In the genomic region with DNA sequence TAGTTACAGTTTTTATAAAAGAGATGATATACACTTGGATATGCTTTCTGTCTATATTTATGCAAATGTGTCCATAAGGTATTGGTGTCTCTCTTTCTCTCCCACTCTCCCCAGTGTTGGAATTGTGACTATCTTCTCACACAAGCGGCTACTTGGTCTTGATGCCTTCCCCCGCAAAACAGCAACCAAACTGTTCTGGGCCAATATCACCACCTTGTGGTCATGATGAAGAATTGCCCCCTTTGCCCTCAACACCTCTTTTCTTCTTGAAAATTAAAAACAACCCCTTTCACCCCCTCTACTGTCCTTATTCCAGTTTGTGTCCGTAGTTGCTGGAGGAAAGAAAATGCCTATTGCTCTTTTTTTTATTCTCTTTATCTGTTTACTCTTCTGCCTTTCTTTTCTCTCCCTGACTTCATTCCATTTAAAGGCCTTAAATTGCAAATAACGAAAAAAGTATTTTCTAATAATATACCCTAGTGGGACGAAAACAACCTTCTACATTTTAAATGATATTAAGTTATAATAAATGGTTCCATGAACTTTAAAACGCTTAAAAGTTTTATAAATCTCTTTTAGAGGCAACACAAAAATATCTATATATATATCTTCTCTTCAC, we compare ENCODE assay signal across 8 cellular contexts.
A peak's percentile ranks its signal among the peaks of the same experiment; 100 is the strongest.
DNase-seq lines count a peak whose midpoint lies in the region; ATAC-seq, FAIRE-seq and TF ChIP-seq lines count a peak whose summit lies in the region.

No MANE protein-coding gene starts in this region.

- H4K20me1 ChIP-seq in H9 (ENCODE audit: control insufficient read depth, insufficient read depth, insufficient read length) = no peaks in the 10 kb centered on the region
- H4K20me1 ChIP-seq in OCI-LY7 (ENCODE audit: insufficient read depth, low read length) = no peaks in the 10 kb centered on the region; the same call in 1 of the 2 replicates

- no peaks in the 10 kb centered on the region for H3K79me2 ChIP-seq in H9 (ENCODE audit: insufficient read depth, low read length)
- H3K79me2 ChIP-seq in OCI-LY7 (ENCODE audit: insufficient read depth, low read depth, low read length) = peaks cover 13% of the 10 kb centered on the region

- H3K79me1 ChIP-seq in H9 (ENCODE audit: insufficient read depth, low read depth, low read length, poor library complexity, severe bottlenecking) = no peaks in the 10 kb centered on the region

- no peak overlapping the region for H2BK12ac ChIP-seq in H9 (ENCODE audit: insufficient read length, low read depth, low read length)

- no peak overlapping the region for H3K9ac ChIP-seq in H9 (ENCODE audit: extremely low read depth, insufficient read length, low read length)

- POLR2A ChIA-PET in OCI-LY7 (lab: Charles Lee) = interaction anchor here (0.6 to 1.6 kb wide), 10 partner anchors 10 to 225 kb away, joined by 3 to 8 read pairs (median 5); a partner anchor contains a TSS

- no CpG with 5 or more reads among the region's 6 CpGs for WGBS in H9 (ENCODE audit: extremely low coverage, insufficient read length, low lambda C conversion rate)

- no peak overlapping the region for H3T11ph ChIP-seq in H9 (ENCODE audit: low read length)

- no peak overlapping the region for H4K91ac ChIP-seq in H9 (ENCODE audit: insufficient read length, low read depth, low read length)

- no peak overlapping the region for H4K5ac ChIP-seq in H9 (ENCODE audit: insufficient read length, low read depth, low read length)

- no peak overlapping the region for H3K56ac ChIP-seq in H9 (ENCODE audit: insufficient read length, low read depth, low read length)

- H3K23ac ChIP-seq in H9 (ENCODE audit: insufficient read length, low read depth, low read length) = no peak overlapping the region

- H3K9me2 ChIP-seq in OCI-LY7 (ENCODE audit: insufficient read depth, low read length) = no peaks in the 10 kb centered on the region

- H2AFZ ChIP-seq in H9 (ENCODE audit: low read length) = no peak overlapping the region
- H2AFZ ChIP-seq in OCI-LY7 (ENCODE audit: low read length) = no peak overlapping the region

- H3K36me3 ChIP-seq in OCI-LY7 (ENCODE audit: insufficient read depth, low read length) = peaks cover 99% of the 10 kb centered on the region

- H3K27me3 Mint-ChIP-seq in H9 (ENCODE audit: low read depth) (no peaks in the 10 kb centered on the region), chondrocyte (ENCODE audit: low read depth) (peaks cover 26% of the 10 kb centered on the region), osteocyte (ENCODE audit: unreplicated experiment) (no peaks in the 10 kb centered on the region)

- TF ChIP-seq CTCF in D721Med (IDR thresholded peaks at IDR 0.05; ENCODE audit: insufficient read depth, missing control alignments) (peak; percentile 65), H9 (conservative IDR thresholded peaks at IDR 0.05) (peak; percentile 92), OCI-LY7 (conservative IDR thresholded peaks at IDR 0.05; ENCODE audit: low read length) (peak; percentile 100), chondrocyte (IDR thresholded peaks at IDR 0.05) (peak; percentile 57), osteocyte (IDR thresholded peaks at IDR 0.05) (peak; percentile 39)

- ATAC-seq in GM18909 (IDR thresholded peaks at IDR 0.05; ENCODE audit: poor library complexity, unreplicated experiment) = no peak

- H3K18ac ChIP-seq in H9 (ENCODE audit: insufficient read length, low read depth, low read length) = no peak overlapping the region

- H3K4me1 ChIP-seq in H9 (ENCODE audit: insufficient read depth, low read length) = no peaks in the 10 kb centered on the region
- H3K4me1 ChIP-seq in OCI-LY7 (ENCODE audit: insufficient read depth, low read length, poor library complexity, severe bottlenecking) = peaks cover 17% of the 10 kb centered on the region

- H3K4me3 ChIP-seq in OCI-LY7 (ENCODE audit: low read depth, low read length, poor library complexity, severe bottlenecking) = no peak overlapping the region

- H3K9me3 ChIP-seq in H9 (ENCODE audit: control insufficient read depth, low read depth, low read length) (no peaks in the 10 kb centered on the region), OCI-LY7 (ENCODE audit: low read length) (no peaks in the 10 kb centered on the region)

- CTCF ChIA-PET in OCI-LY7 (lab: Charles Lee; ENCODE audit: unreplicated experiment) = interaction anchor here (0.9 to 1.5 kb wide), 3 partner anchors 31 to 227 kb away, joined by 3 to 5 read pairs (median 4); no protein-coding TSS in a partner anchor

- no peak overlapping the region for H2BK5ac ChIP-seq in H9 (ENCODE audit: insufficient read length, low read length)

- H3K36me3 Mint-ChIP-seq in H9 (ENCODE audit: insufficient read depth in 1 of 3, low read depth in 3 of 3) (no peaks in the 10 kb centered on the region), chondrocyte (ENCODE audit: low read depth) (no peaks in the 10 kb centered on the region), osteocyte (ENCODE audit: unreplicated experiment) (no peaks in the 10 kb centered on the region)

- BruUV-seq in OCI-LY7 (replicated peaks; lab: Mats Ljungman, UMichigan) = no TSS peak

- H3K27ac Mint-ChIP-seq in H9 = no peak overlapping the region
- H3K27ac Mint-ChIP-seq in chondrocyte (ENCODE audit: unreplicated experiment) = no peak overlapping the region
- H3K27ac Mint-ChIP-seq in osteocyte (ENCODE audit: unreplicated experiment) = no peak overlapping the region

- no peak overlapping the region for H3K14ac ChIP-seq in H9 (ENCODE audit: insufficient read depth, low read length)

- FAIRE-seq in D721Med (lab: Jason Lieb, UNC) = peak; percentile 6

- no peak overlapping the region for H3K4me3 Mint-ChIP-seq in H9
- no peak overlapping the region for H3K4me3 Mint-ChIP-seq in chondrocyte (ENCODE audit: unreplicated experiment)
- no peak overlapping the region for H3K4me3 Mint-ChIP-seq in osteocyte (ENCODE audit: unreplicated experiment)

- no peak overlapping the region for H2AK5ac ChIP-seq in H9 (ENCODE audit: insufficient read length, low read length)

- no peaks in the 10 kb centered on the region for H3K23me2 ChIP-seq in H9 (ENCODE audit: insufficient read length, low read depth, low read length, poor library complexity, severe bottlenecking)

- DNase-seq in D721Med (ENCODE audit: insufficient read length, low spot score) (no peak), H9 (peak; percentile 50), OCI-LY7 (ENCODE audit: low spot score) (peak; percentile 83), chondrocyte (ENCODE audit: low spot score) (no peak), osteocyte (ENCODE audit: extremely low spot score, unreplicated experiment) (no peak), NCI-H2227 (lab: John Stamatoyannopoulos, UW; ENCODE audit: unreplicated experiment) (no peak), AG08396 (ENCODE audit: low spot score) (no peak)

- no peak overlapping the region for H2BK20ac ChIP-seq in H9 (ENCODE audit: low read depth, low read length, poor library complexity, severe bottlenecking)

- H3K9me3 Mint-ChIP-seq in H9 (no peaks in the 10 kb centered on the region), chondrocyte (ENCODE audit: low read depth) (peaks cover 9% of the 10 kb centered on the region), osteocyte (ENCODE audit: unreplicated experiment) (peaks cover 13% of the 10 kb centered on the region)

- no peaks in the 10 kb centered on the region for H3K27me3 ChIP-seq in H9 (ENCODE audit: insufficient read depth, low read length)

- no peak overlapping the region for H2BK120ac ChIP-seq in H9 (ENCODE audit: low read depth, low read length, poor library complexity, severe bottlenecking)

- no peak overlapping the region for H3K27ac ChIP-seq in H9 (ENCODE audit: insufficient read length, low read depth, low read length)
- H3K27ac ChIP-seq in OCI-LY7 (ENCODE audit: low read depth, low read length, poor library complexity, severe bottlenecking) = peak overlapping the region; percentile 30

- no peaks in the 10 kb centered on the region for H3K4me1 Mint-ChIP-seq in H9
- no peaks in the 10 kb centered on the region for H3K4me1 Mint-ChIP-seq in chondrocyte (ENCODE audit: low read depth)
- H3K4me1 Mint-ChIP-seq in osteocyte (ENCODE audit: unreplicated experiment) = no peaks in the 10 kb centered on the region

- intact Hi-C loops in OCI-LY7 (cut with micrococcal nuclease; ENCODE audit: unreplicated experiment) = loop anchor here (1.0 to 2.0 kb wide), 7 partner anchors 35 to 251 kb away; no protein-coding TSS in a partner anchor

- no peak overlapping the region for H4K8ac ChIP-seq in H9 (replicated peaks; ENCODE audit: insufficient read length, low read depth, low read length)

- H2BK15ac ChIP-seq in H9 (ENCODE audit: low read depth, low read length) = no peak overlapping the region

- no peak overlapping the region for H3K4me2 ChIP-seq in H9 (ENCODE audit: insufficient read depth, insufficient read length, low read length)
- H3K4me2 ChIP-seq in OCI-LY7 (ENCODE audit: low read length) = no peak overlapping the region

- no peak overlapping the region for H3K4ac ChIP-seq in H9 (ENCODE audit: low read depth, low read length)

Comparison
In these comparisons a context has a peak if more than half of its experiments do, and no peak if none do; other contexts are left out.
1. DNase-seq: peak in H9 (single experiment) and OCI-LY7 (single experiment); none in D721Med (single experiment), chondrocyte (single experiment), osteocyte (single experiment), NCI-H2227 (single experiment) and AG08396 (single experiment).
2. CTCF ChIP-seq: peak in every context shown above with its lines; median percentile 100 in OCI-LY7; 92 in H9; 65 in D721Med; 57 in chondrocyte; 39 in osteocyte.